Comparison of ENCODE assay signal across 10 cellular contexts in genomic region chr12:34219046-34219770, GRCh38.
DNase-seq lines count a peak whose midpoint lies in the region; ATAC-seq and TF ChIP-seq lines count a peak whose summit lies in the region.
"Had no signal": no experiment of that assay in that cellular context is flagged by ENCODE, and none has a peak within 500 bp of the region (broad histone marks: within the 10 kb centered on the region; RNA-seq: fewer than 3 reads in every experiment).

No MANE protein-coding gene starts in this region.

- POLR2A ChIA-PET in Panc1 (lab: Charles Lee): no interaction called here

- BruUV-seq in Panc1 (replicated peaks; lab: Mats Ljungman, UMichigan): no TSS peak

- peaks cover 2 to 11% (median 7%) of the 10 kb centered on the region in 3 donors for H3K27me3 Mint-ChIP-seq in immature natural killer cell (ENCODE audit: low read depth in 3 of 3)
- H3K27me3 Mint-ChIP-seq: brain had no signal

- intact Hi-C loops in Panc1 (cut with micrococcal nuclease; ENCODE audit: unreplicated experiment): loop anchor here (5.0 kb wide), 1 partner anchor 187 kb away; no protein-coding TSS in a partner anchor
- intact Hi-C loops in tibial artery (cut with DNase I; ENCODE audit: low total_unique reads): no loop called here

- H3K36me3 ChIP-seq in Panc1 (ENCODE audit: control insufficient read depth, insufficient read depth, low read length): no peaks in the 10 kb centered on the region
- H3K36me3 ChIP-seq in tibial artery: no peaks in the 10 kb centered on the region
- H3K36me3 ChIP-seq: neutrophil had no signal

- H3K9me3 ChIP-seq in Panc1 (ENCODE audit: control insufficient read depth, insufficient read depth, low read depth, low read length) (no peaks in the 10 kb centered on the region), tibial artery (no peaks in the 10 kb centered on the region)
- H3K9me3 ChIP-seq: neutrophil had no signal

- no peak; the same call in 1 of the 2 replicates for ATAC-seq in Panc1
- no peak for ATAC-seq in foreskin keratinocyte
- no peak for ATAC-seq in HG02973 (IDR thresholded peaks at IDR 0.05; ENCODE audit: unreplicated experiment)

- TF ChIP-seq CTCF in Panc1 (IDR thresholded peaks at IDR 0.05): no peak
- no peak for TF ChIP-seq CTCF in tibial artery (IDR thresholded peaks at IDR 0.05)
- no peak for TF ChIP-seq CTCF in foreskin keratinocyte (conservative IDR thresholded peaks at IDR 0.05)

- H3K4me1 Mint-ChIP-seq in immature natural killer cell: peaks cover 14 to 20% of the 10 kb centered on the region in 2 donors
- H3K4me1 Mint-ChIP-seq: brain had no signal

- no peaks in the 10 kb centered on the region for H3K4me1 ChIP-seq in Panc1 (ENCODE audit: control insufficient read depth, insufficient read depth, low read length)
- H3K4me1 ChIP-seq in tibial artery: peaks cover 0 to 9% (median 4%) of the 10 kb centered on the region in 4 donors
- no peaks in the 10 kb centered on the region for H3K4me1 ChIP-seq in foreskin keratinocyte

- peak overlapping the region in 4 of 5 donors; percentile 94 to 99 (median 96) for H3K4me3 Mint-ChIP-seq in immature natural killer cell

- no peaks in the 10 kb centered on the region for H3K36me3 Mint-ChIP-seq in immature natural killer cell
- H3K36me3 Mint-ChIP-seq: brain had no signal

- DNase-seq in activated naive CD4-positive, alpha-beta T cell treated with Interleukin-2 at 50 U/mL for 16 hours: peak; percentile 29
- no peak for DNase-seq in activated naive CD4-positive, alpha-beta T cell (lab: John Stamatoyannopoulos, UW)
- no peak for DNase-seq in Panc1 (ENCODE audit: low read depth, low spot score)
- DNase-seq in immature natural killer cell: no peak
- DNase-seq in tibial artery: no peak
- DNase-seq in mucosa of gallbladder (ENCODE audit: low spot score): no peak
- no peak for DNase-seq in foreskin keratinocyte

- no peaks in the 10 kb centered on the region for H3K27me3 ChIP-seq in Panc1 (ENCODE audit: control insufficient read depth, insufficient read depth, low read length)
- peaks cover 0 to 14% of the 10 kb centered on the region in 2 donors for H3K27me3 ChIP-seq in tibial artery
- no peaks in the 10 kb centered on the region for H3K27me3 ChIP-seq in foreskin keratinocyte

- no peak overlapping the region for H3K27ac ChIP-seq in Panc1 (ENCODE audit: low read length)
- no peak overlapping the region for H3K27ac ChIP-seq in tibial artery
- no peak overlapping the region for H3K27ac ChIP-seq in foreskin keratinocyte
- H3K27ac ChIP-seq: neutrophil had no signal

- H3K27ac Mint-ChIP-seq in immature natural killer cell: peak overlapping the region in 4 of 6 donors; percentile 40 to 92 (median 88)
- H3K27ac Mint-ChIP-seq: brain had no signal

- peak overlapping the region; percentile 44 to 49 for H3K4me3 ChIP-seq in Panc1 (ENCODE audit: low read depth in 2 of 2, low read length in 2 of 2)
- H3K4me3 ChIP-seq in tibial artery: peak overlapping the region; percentile 22 to 29

- in situ Hi-C loops in Panc1 (cut with HindIII; ENCODE audit: low pct_unique_long_range_greater_than_20kb, low sequenced_read_pairs): no loop called here

- CTCF ChIA-PET in Panc1 (lab: Charles Lee): no interaction called here

- peaks cover 0 to 4% (median 0%) of the 10 kb centered on the region in 6 donors for H3K9me3 Mint-ChIP-seq in immature natural killer cell
